Comparison of ENCODE assay signal across 25 cellular contexts in genomic region chr1:6059866-6060265, GRCh38. TPM values are rescaled to one million over a fixed set of nuclear protein-coding genes. Genes with fewer than 3 reads are reported as not detected.
DNase-seq lines count a peak whose midpoint lies in the region; ATAC-seq and TF ChIP-seq lines count a peak whose summit lies in the region.
"Had no signal": no experiment of that assay in that cellular context is flagged by ENCODE, and none has a peak within 500 bp of the region (broad histone marks: within the 10 kb centered on the region; RNA-seq: fewer than 3 reads in every experiment).

No MANE protein-coding gene starts in this region.

- H3K9me3 Mint-ChIP-seq in HFFc6, result no peaks in the 10 kb centered on the region
- H3K9me3 Mint-ChIP-seq: activated CD4-positive, alpha-beta memory T cell treated with anti-CD3 and anti-CD28 coated beads, Interleukin-2, amount 10 ng/mL, durations not matched to agents 7 days and 5 days; neural progenitor cell had no signal

- no peak overlapping the region for H3K4me3 Mint-ChIP-seq in HFFc6
- H3K4me3 Mint-ChIP-seq: activated CD4-positive, alpha-beta memory T cell treated with anti-CD3 and anti-CD28 coated beads, Interleukin-2, amount 10 ng/mL, durations not matched to agents 7 days and 5 days; neural progenitor cell had no signal

- H3K4me1 Mint-ChIP-seq in HFFc6 (ENCODE audit: low read depth), result peaks cover 10% of the 10 kb centered on the region; the same call in 1 of the 2 replicates
- H3K4me1 Mint-ChIP-seq: neural progenitor cell had no signal

- no peaks in the 10 kb centered on the region for H3K4me1 ChIP-seq in adipocyte (ENCODE audit: control insufficient read depth, insufficient read depth, low read length)
- H3K4me1 ChIP-seq: neural progenitor cell had no signal

- H3K9me3 ChIP-seq in adipocyte (ENCODE audit: control insufficient read depth, low read length), result no peaks in the 10 kb centered on the region
- H3K9me3 ChIP-seq: BLaER1 treated with 17β-estradiol and CSF1 and Interleukin-3, amounts not matched to agents 10 nM and 100 nM; gastrocnemius medialis; lower lobe of right lung had no signal

- peaks cover 39% of the 10 kb centered on the region for H3K27me3 ChIP-seq in adipocyte (replicated peaks; ENCODE audit: control insufficient read depth, insufficient read depth, low read length)
- H3K27me3 ChIP-seq: BLaER1 treated with 17β-estradiol and CSF1 and Interleukin-3, amounts not matched to agents 10 nM and 100 nM; neural progenitor cell had no signal

- H3K4me3 ChIP-seq in adipocyte (ENCODE audit: low read length), result no peak overlapping the region
- H3K4me3 ChIP-seq: BLaER1 treated with 17β-estradiol and CSF1 and Interleukin-3, amounts not matched to agents 10 nM and 100 nM; gastrocnemius medialis; lower lobe of right lung; neural progenitor cell had no signal

- H3K27me3 Mint-ChIP-seq in HFFc6 (ENCODE audit: insufficient read depth), result peaks cover 16% of the 10 kb centered on the region
- H3K27me3 Mint-ChIP-seq: activated CD4-positive, alpha-beta memory T cell treated with anti-CD3 and anti-CD28 coated beads, Interleukin-2, amount 10 ng/mL, durations not matched to agents 7 days and 5 days had no signal

- no peaks in the 10 kb centered on the region for H3K36me3 Mint-ChIP-seq in HFFc6 (ENCODE audit: low read depth)
- H3K36me3 Mint-ChIP-seq: neural progenitor cell had no signal

- no peak overlapping the region for H3K27ac Mint-ChIP-seq in HFFc6
- H3K27ac Mint-ChIP-seq: activated CD4-positive, alpha-beta memory T cell treated with anti-CD3 and anti-CD28 coated beads, Interleukin-2, amount 10 ng/mL, durations not matched to agents 7 days and 5 days; neural progenitor cell had no signal

- DNase-seq in CD1c-positive myeloid dendritic cell (ENCODE audit: extremely low spot score), result peak; percentile 65
- peak; percentile 48 for DNase-seq in HFFc6
- peak; percentile 7 for DNase-seq in adipocyte (ENCODE audit: low read depth)
- peak; percentile 94 for DNase-seq in islet precursor cell
- no peak for DNase-seq in stimulated activated CD4-positive, alpha-beta T cell treated with anti-CD3 and anti-CD28 coated beads, Interleukin-2, amount 100 ng/mL, for 24 hours
- no peak for DNase-seq in DMS153 treated with DMSO at 0.1 percent for 48 hours (lab: John Stamatoyannopoulos, UW; ENCODE audit: unreplicated experiment)
- DNase-seq in activated CD4-positive, CD25-positive, alpha-beta regulatory T cell (lab: John Stamatoyannopoulos, UW), result no peak
- DNase-seq: ACHN; activated CD4-positive, alpha-beta memory T cell treated with anti-CD3 and anti-CD28 coated beads, Interleukin-2, amount 10 ng/mL, durations not matched to agents 7 days and 5 days; activated T-cell treated with anti-CD3 and anti-CD28 coated beads for 4 hours; amniotic stem cell; Calu3; erythroblast; gastrocnemius medialis; lower lobe of right lung; NCI-H1092 treated with DMSO at 0.1 percent for 48 hours; NCI-H2029 treated with DMSO at 0.1 percent for 48 hours; RPMI8226; stimulated activated CD4-positive, alpha-beta T cell treated with anti-CD3 and anti-CD28 coated beads, Interleukin-15, amount 100 ng/mL, for 24 hours; T-helper 9 cell had no signal

- no peak for TF ChIP-seq CTCF in HFFc6 (IDR thresholded peaks at IDR 0.05)

- ATAC-seq in HG03342 (IDR thresholded peaks at IDR 0.05; ENCODE audit: unreplicated experiment), result no peak
- ATAC-seq: gastrocnemius medialis, lower lobe of right lung, sciatic nerve, SK-N-SH treated with all-trans-retinoic acid at 6 μM for 48 hours had no signal

- no peaks in the 10 kb centered on the region for H3K36me3 ChIP-seq in adipocyte (ENCODE audit: control insufficient read depth, insufficient read depth, low read length, severe bottlenecking)
- H3K36me3 ChIP-seq: gastrocnemius medialis, lower lobe of right lung, neural progenitor cell had no signal

- H3K9ac ChIP-seq in adipocyte (ENCODE audit: low read length), result no peak overlapping the region
- H3K9ac ChIP-seq: BLaER1 treated with 17β-estradiol and CSF1 and Interleukin-3, amounts not matched to agents 10 nM and 100 nM; neural progenitor cell had no signal

RNA-seq across cellular contexts. Expression of gene KCNAB2, which starts 14.2 kb away (rescaled TPM):
- 10 to 100 TPM in 4 of 6 experiments, 1 to 10 TPM in 2; 8.0 to 12.6 (median 10.7) TPM for total RNA-seq in HFFc6 (2021; fragmentation: NEBNext Ultra II Directional; extraction: Animal tissue kit (Norgen Biotek cat#: 25700))

Comparison
In these comparisons a context has a peak if more than half of its experiments do, and no peak if none do; other contexts are left out.
1. DNase-seq: peak in CD1c-positive myeloid dendritic cell (single experiment), HFFc6 (single experiment), adipocyte (single experiment) and islet precursor cell (single experiment); none in stimulated activated CD4-positive, alpha-beta T cell treated with anti-CD3 and anti-CD28 coated beads, Interleukin-2, amount 100 ng/mL, for 24 hours (0 of 2), DMS153 treated with DMSO at 0.1 percent for 48 hours (single experiment) and activated CD4-positive, CD25-positive, alpha-beta regulatory T cell (0 of 4).